Comparison of ENCODE assay signal across 23 cellular contexts in genomic region chr15:56351362-56351761, GRCh38.
"Had no signal": no experiment of that assay in that cellular context is flagged by ENCODE, and none has a peak within 500 bp of the region (broad histone marks: within the 10 kb centered on the region; RNA-seq: fewer than 3 reads in every experiment).

No MANE protein-coding gene starts in this region.

- H3K4me3 Mint-ChIP-seq: activated CD4-positive, alpha-beta memory T cell treated with anti-CD3 and anti-CD28 coated beads, Interleukin-2, amount 10 ng/mL, durations not matched to agents 7 days and 5 days; activated CD4-positive, alpha-beta T cell treated with anti-CD3 and anti-CD28 coated beads, Interleukin-2, amount 10 ng/mL, durations not matched to agents 7 days and 5 days; activated T-cell treated with anti-CD3 and anti-CD28 coated beads, Interleukin-2, amount 50 U/mL, for 4 hours; activated T-helper 17 cell treated with anti-CD3 and anti-CD28 coated beads, Interleukin-2, amount 50 U/mL, for 72 hours; immature natural killer cell; nephron; T-helper 17 cell had no signal

- ATAC-seq: activated T-cell treated with anti-CD3 and anti-CD28 coated beads, Interleukin-2, amount 50 U/mL, for 4 hours; activated T-helper 17 cell treated with anti-CD3 and anti-CD28 coated beads, Interleukin-2, amount 50 U/mL, for 72 hours; esophagus mucosa; left colon; psoas muscle; T-helper 17 cell had no signal

- DNase-seq: activated CD4-positive, alpha-beta memory T cell treated with anti-CD3 and anti-CD28 coated beads, Interleukin-2, amount 10 ng/mL, durations not matched to agents 7 days and 5 days; activated CD4-positive, alpha-beta T cell treated with anti-CD3 and anti-CD28 coated beads for 1 hour; activated CD4-positive, alpha-beta T cell treated with anti-CD3 and anti-CD28 coated beads, Interleukin-2, amount 10 ng/mL, durations not matched to agents 7 days and 5 days; activated gamma-delta T cell treated with Interleukin-2 at 50 U/mL for 16 hours; activated naive CD4-positive, alpha-beta T cell treated with anti-CD3 and anti-CD28 coated beads, Interleukin-2, amount 50 U/mL, for 16 hours; activated T-cell treated with anti-CD3 and anti-CD28 coated beads, Interleukin-2, amount 50 U/mL, for 4 hours; amygdala; foreskin fibroblast; immature natural killer cell; kidney; left colon; mammary epithelial cell; nucleus accumbens; psoas muscle; stimulated activated CD4-positive, alpha-beta T cell treated with anti-CD3 and anti-CD28 coated beads, Interleukin-2, amount 100 ng/mL, for 48 hours; stimulated activated naive CD4-positive, alpha-beta T cell treated with Interleukin-2 at 50 U/mL for 16 hours; T-helper 17 cell; T1000 had no signal

- H3K9me3 ChIP-seq: psoas muscle, tibial nerve had no signal

- H3K4me1 Mint-ChIP-seq: activated CD4-positive, alpha-beta memory T cell treated with anti-CD3 and anti-CD28 coated beads, Interleukin-2, amount 10 ng/mL, durations not matched to agents 7 days and 5 days; activated CD4-positive, alpha-beta T cell treated with anti-CD3 and anti-CD28 coated beads, Interleukin-2, amount 10 ng/mL, durations not matched to agents 7 days and 5 days; activated T-helper 17 cell treated with anti-CD3 and anti-CD28 coated beads, Interleukin-2, amount 50 U/mL, for 72 hours; immature natural killer cell; nephron; T-helper 17 cell had no signal

- H3K27me3 Mint-ChIP-seq: activated T-helper 17 cell treated with anti-CD3 and anti-CD28 coated beads, Interleukin-2, amount 50 U/mL, for 72 hours; T-helper 17 cell had no signal

- H3K4me3 ChIP-seq: psoas muscle, tibial nerve had no signal

- H3K4me1 ChIP-seq: parathyroid adenoma, psoas muscle had no signal

- H3K79me2 ChIP-seq: parathyroid adenoma had no signal

- H2AFZ ChIP-seq: parathyroid adenoma had no signal

- H3K27me3 ChIP-seq: tibial nerve had no signal

- H3K9me3 Mint-ChIP-seq: activated CD4-positive, alpha-beta memory T cell treated with anti-CD3 and anti-CD28 coated beads, Interleukin-2, amount 10 ng/mL, durations not matched to agents 7 days and 5 days; activated CD4-positive, alpha-beta T cell treated with anti-CD3 and anti-CD28 coated beads, Interleukin-2, amount 10 ng/mL, durations not matched to agents 7 days and 5 days; activated T-cell treated with anti-CD3 and anti-CD28 coated beads, Interleukin-2, amount 50 U/mL, for 4 hours; activated T-helper 17 cell treated with anti-CD3 and anti-CD28 coated beads, Interleukin-2, amount 50 U/mL, for 72 hours; immature natural killer cell; nephron had no signal

- H3K9ac ChIP-seq: parathyroid adenoma had no signal

- H3K27ac Mint-ChIP-seq: activated CD4-positive, alpha-beta memory T cell treated with anti-CD3 and anti-CD28 coated beads, Interleukin-2, amount 10 ng/mL, durations not matched to agents 7 days and 5 days; activated CD4-positive, alpha-beta T cell treated with anti-CD3 and anti-CD28 coated beads, Interleukin-2, amount 10 ng/mL, durations not matched to agents 7 days and 5 days; activated T-helper 17 cell treated with anti-CD3 and anti-CD28 coated beads, Interleukin-2, amount 50 U/mL, for 72 hours; immature natural killer cell; nephron; T-helper 17 cell had no signal

- H3K27ac ChIP-seq: parathyroid adenoma, psoas muscle, tibial nerve had no signal

- H3K36me3 Mint-ChIP-seq: immature natural killer cell had no signal

- H3K36me3 ChIP-seq: tibial nerve had no signal
